ENCODE assay signal across 11 cellular contexts in genomic region chr2:85018049-85018447, GRCh38. TPM values are rescaled to one million over a fixed set of nuclear protein-coding genes. Genes with fewer than 3 reads are reported as not detected.
A peak's percentile ranks its signal among the peaks of the same experiment; 100 is the strongest.
DNase-seq lines count a peak whose midpoint lies in the region; ATAC-seq and TF ChIP-seq lines count a peak whose summit lies in the region.
"Had no signal": no experiment of that assay in that cellular context is flagged by ENCODE, and none has a peak within 500 bp of the region (broad histone marks: within the 10 kb centered on the region; RNA-seq: fewer than 3 reads in every experiment).

No MANE protein-coding gene starts in this region.

- peaks cover 0 to 3% (median 0%) of the 10 kb centered on the region in 7 donors for H3K9me3 Mint-ChIP-seq in CD14-positive monocyte
- H3K9me3 Mint-ChIP-seq in activated T-helper 2 cell treated with anti-CD3 and anti-CD28 coated beads, Interferon-gamma antibody, Interleukin-2, Interleukin-4, amounts not matched to agents 10 μg/mL and 5 μg/mL and 100 μg/mL, durations not matched to agents 14 hours and 24 hours and 36 hours: no peaks in the 10 kb centered on the region
- H3K9me3 Mint-ChIP-seq: stimulated activated naive CD8-positive, alpha-beta T cell treated with anti-CD3 and anti-CD28 coated beads, Interleukin-15, amount 100 ng/mL, for 72 hours had no signal

- no peak overlapping the region for H3K4me3 Mint-ChIP-seq in CD14-positive monocyte
- H3K4me3 Mint-ChIP-seq in activated T-helper 2 cell treated with anti-CD3 and anti-CD28 coated beads, Interferon-gamma antibody, Interleukin-2, Interleukin-4, amounts not matched to agents 10 μg/mL and 5 μg/mL and 100 μg/mL, durations not matched to agents 14 hours and 24 hours and 36 hours (ENCODE audit: low read depth): no peak overlapping the region
- H3K4me3 Mint-ChIP-seq: stimulated activated naive CD8-positive, alpha-beta T cell treated with anti-CD3 and anti-CD28 coated beads, Interleukin-15, amount 100 ng/mL, for 72 hours had no signal

- no peaks in the 10 kb centered on the region for H3K9me2 ChIP-seq in GM23248 (ENCODE audit: insufficient read depth)
- no peaks in the 10 kb centered on the region for H3K9me2 ChIP-seq in SK-N-SH

- H4K20me1 ChIP-seq in GM23248 (ENCODE audit: insufficient read depth) (peaks cover 18% of the 10 kb centered on the region), SK-N-SH (ENCODE audit: insufficient read depth) (peaks cover 94% of the 10 kb centered on the region)

- POLR2A ChIA-PET in SK-N-SH (lab: Yijun Ruan, JAX): no interaction called here

- peaks cover 100% of the 10 kb centered on the region for H3K79me2 ChIP-seq in GM23248 (ENCODE audit: insufficient read depth)
- peaks cover 100% of the 10 kb centered on the region for H3K79me2 ChIP-seq in SK-N-SH (ENCODE audit: insufficient read depth)

- H3K4me3 ChIP-seq in GM23248 (no peak overlapping the region), mesodermal cell (ENCODE audit: extremely low read depth, insufficient read depth, low read length, poor library complexity, severe bottlenecking) (no peak overlapping the region), SK-N-SH (ENCODE audit: low read depth in 2 of 2, low read length in 1 of 2) (no peak overlapping the region; a peak in 1 of 4 replicates)

- peaks cover 51% of the 10 kb centered on the region for H3K4me1 ChIP-seq in GM23248 (ENCODE audit: insufficient read depth)
- H3K4me1 ChIP-seq in mesodermal cell (ENCODE audit: control insufficient read depth, insufficient read depth, low read length, poor library complexity, severe bottlenecking): peaks cover 5% of the 10 kb centered on the region
- H3K4me1 ChIP-seq in SK-N-SH (ENCODE audit: control insufficient read depth in 1 of 2, insufficient read depth in 2 of 2, low read depth in 1 of 2, low read length in 1 of 2): peaks cover 0 to 48% of the 10 kb centered on the region in 2 experiments; a peak in 3 of 4 replicates

- no peak for TF ChIP-seq RAD21 in SK-N-SH (IDR thresholded peaks at IDR 0.05; ENCODE audit: low read length)

- H3K27ac Mint-ChIP-seq in CD14-positive monocyte: peak overlapping the region in 2 of 7 donors; percentile 30 to 54
- peak overlapping the region; percentile 69 for H3K27ac Mint-ChIP-seq in activated T-helper 2 cell treated with anti-CD3 and anti-CD28 coated beads, Interferon-gamma antibody, Interleukin-2, Interleukin-4, amounts not matched to agents 10 μg/mL and 5 μg/mL and 100 μg/mL, durations not matched to agents 14 hours and 24 hours and 36 hours

- peaks cover 3 to 20% of the 10 kb centered on the region in 2 donors for H3K36me3 Mint-ChIP-seq in CD14-positive monocyte
- peaks cover 24% of the 10 kb centered on the region for H3K36me3 Mint-ChIP-seq in activated T-helper 2 cell treated with anti-CD3 and anti-CD28 coated beads, Interferon-gamma antibody, Interleukin-2, Interleukin-4, amounts not matched to agents 10 μg/mL and 5 μg/mL and 100 μg/mL, durations not matched to agents 14 hours and 24 hours and 36 hours (ENCODE audit: low read depth)

- no peaks in the 10 kb centered on the region for H3K27me3 Mint-ChIP-seq in CD14-positive monocyte (ENCODE audit: low read depth in 3 of 3)
- no peaks in the 10 kb centered on the region for H3K27me3 Mint-ChIP-seq in activated T-helper 2 cell treated with anti-CD3 and anti-CD28 coated beads, Interferon-gamma antibody, Interleukin-2, Interleukin-4, amounts not matched to agents 10 μg/mL and 5 μg/mL and 100 μg/mL, durations not matched to agents 14 hours and 24 hours and 36 hours (ENCODE audit: low read depth)
- H3K27me3 Mint-ChIP-seq: stimulated activated naive CD8-positive, alpha-beta T cell treated with anti-CD3 and anti-CD28 coated beads, Interleukin-15, amount 100 ng/mL, for 72 hours had no signal

- in situ Hi-C loops in GM23248 (cut with MboI): no loop called here

- no peak for ATAC-seq in HG02763 (IDR thresholded peaks at IDR 0.05; ENCODE audit: unreplicated experiment)
- ATAC-seq: stimulated activated naive CD8-positive, alpha-beta T cell treated with anti-CD3 and anti-CD28 coated beads, Interleukin-15, amount 100 ng/mL, for 72 hours had no signal

- H3K4me2 ChIP-seq in GM23248 (ENCODE audit: unreplicated experiment) (no peak overlapping the region), SK-N-SH (no peak overlapping the region)

- peaks cover 45% of the 10 kb centered on the region for H3F3A ChIP-seq in GM23248 (ENCODE audit: insufficient read depth)
- H3F3A ChIP-seq in SK-N-SH (replicated peaks; ENCODE audit: insufficient read depth): peaks cover 32% of the 10 kb centered on the region

- H3K27me3 ChIP-seq in GM23248 (replicated peaks; ENCODE audit: insufficient read depth) (no peaks in the 10 kb centered on the region), SK-N-SH (ENCODE audit: insufficient read depth) (no peaks in the 10 kb centered on the region)

- TF ChIP-seq CTCF in CD14-positive monocyte (IDR thresholded peaks at IDR 0.05) (peak; percentile 2), SK-N-SH (IDR thresholded peaks at IDR 0.05) (no peak; the same call in 1 of the 2 replicates)

- H3K9me3 ChIP-seq in GM23248 (ENCODE audit: low read depth) (no peaks in the 10 kb centered on the region), mesodermal cell (ENCODE audit: control insufficient read depth, low read length) (no peaks in the 10 kb centered on the region), SK-N-SH (no peaks in the 10 kb centered on the region)

- H3K4me1 Mint-ChIP-seq in CD14-positive monocyte: peaks cover 44% of the 10 kb centered on the region
- H3K4me1 Mint-ChIP-seq in activated T-helper 2 cell treated with anti-CD3 and anti-CD28 coated beads, Interferon-gamma antibody, Interleukin-2, Interleukin-4, amounts not matched to agents 10 μg/mL and 5 μg/mL and 100 μg/mL, durations not matched to agents 14 hours and 24 hours and 36 hours (ENCODE audit: low read depth): peaks cover 33% of the 10 kb centered on the region

- WGBS in GM23248 (ENCODE audit: low coverage in 1 of 2, low lambda C conversion rate in 2 of 2, missing lambda C conversion rate in 2 of 2), 2 experiments: 89 to 90% methylated on average over 8 of the region's 8 CpGs
- WGBS in mesodermal cell (ENCODE audit: insufficient coverage in 2 of 2), 2 experiments: 91 to 100% methylated on average over 3 to 4 of the region's 8 CpGs
- WGBS in SK-N-SH (ENCODE audit: low lambda C conversion rate): 77% methylated on average over 8 of the region's 8 CpGs

- H3K9ac ChIP-seq in GM23248 (0 out of 2 replicates have a peak overlapping the region, but pooled peaks have one; percentile 18), SK-N-SH (no peak overlapping the region)

- CTCF ChIA-PET in SK-N-SH (lab: Yijun Ruan, JAX): interaction anchor here (0.6 to 1.6 kb wide), 31 partner anchors 8 to 527 kb away, joined by 3 to 17 read pairs (median 4); no protein-coding TSS in a partner anchor

- intact Hi-C loops in CD14-positive monocyte (cut with micrococcal nuclease): no loop called here
- intact Hi-C loops in activated T-helper 2 cell treated with anti-CD3 and anti-CD28 coated beads, Interferon-gamma antibody, Interleukin-2, Interleukin-4, amounts not matched to agents 10 μg/mL and 5 μg/mL and 100 μg/mL, durations not matched to agents 14 hours and 24 hours and 36 hours (cut with micrococcal nuclease): no loop called here

- H3K27ac ChIP-seq in GM23248 (peak overlapping the region; percentile 41), mesodermal cell (ENCODE audit: low read depth, low read length, severe bottlenecking) (peak overlapping the region; percentile 33), SK-N-SH (ENCODE audit: low read depth in 2 of 2, low read length in 1 of 2) (peak overlapping the region in 1 of 2 experiments; percentile 35; a peak in 2 of 4 replicates)

- H2AFZ ChIP-seq in GM23248 (no peak overlapping the region), SK-N-SH (ENCODE audit: low read depth) (no peak overlapping the region)

- TF ChIP-seq EP300 in SK-N-SH (IDR thresholded peaks at IDR 0.05; ENCODE audit: borderline replicate concordance in 1 of 2, low read depth in 1 of 2, low read length in 1 of 2): no peak

- H3K36me3 ChIP-seq in GM23248 (ENCODE audit: low read depth) (no peaks in the 10 kb centered on the region), mesodermal cell (ENCODE audit: control insufficient read depth, insufficient read depth, low read length) (peaks cover 18% of the 10 kb centered on the region), SK-N-SH (replicated peaks in 1 of 2; ENCODE audit: control insufficient read depth in 1 of 2, insufficient read depth in 2 of 2, low read length in 1 of 2) (no peaks in the 10 kb centered on the region)

- no peak for DNase-seq in CD14-positive monocyte (ENCODE audit: low spot score)
- peak; percentile 26 for DNase-seq in GM23248
- DNase-seq in activated T-helper 2 cell treated with anti-CD3 and anti-CD28 coated beads, Interferon-gamma antibody, Interleukin-2, Interleukin-4, amounts not matched to agents 10 μg/mL and 5 μg/mL and 100 μg/mL, durations not matched to agents 14 hours and 24 hours and 36 hours (ENCODE audit: low spot score): no peak
- DNase-seq in germinal center (ENCODE audit: low spot score): no peak
- DNase-seq in SK-N-SH: no peak
- DNase-seq in cerebellum (ENCODE audit: low spot score): no peak
- DNase-seq: NCI-H2081; stimulated activated CD4-positive, alpha-beta T cell treated with anti-CD3 and anti-CD28 coated beads, Interleukin-2, amount 100 ng/mL, for 48 hours; stimulated activated naive CD8-positive, alpha-beta T cell treated with anti-CD3 and anti-CD28 coated beads, Interleukin-15, amount 100 ng/mL, for 72 hours had no signal

TF ChIP-seq in SK-N-SH, 30 proteins besides CTCF, POLR2A, EP300 and RAD21 (continues in another document):
- no peak for TF ChIP-seq RXRA (IDR thresholded peaks at IDR 0.05; ENCODE audit: borderline replicate concordance, low read depth)

RNA-seq across cellular contexts. Expression of gene KCMF1, which starts 47.1 kb away (rescaled TPM):
- polyA plus RNA-seq in CD14-positive monocyte (10 to 100 TPM; 22.5 to 28.5 TPM), GM23248 (2016; fragmentation: Nextera tagmentation; extraction: Ambion mirVana) (52.5 and 54.3 TPM in 2 replicates), SK-N-SH (2012; rRNA removed) (37.0 and 51.2 TPM in 2 replicates)
- total RNA-seq in GM23248 (2014; rRNA removed; shearing (Covaris generic)): 87.2 and 131 TPM in 2 replicates
- 82.6 and 86.3 TPM in 2 replicates for total RNA-seq in activated T-helper 2 cell treated with anti-CD3 and anti-CD28 coated beads, Interferon-gamma antibody, Interleukin-2, Interleukin-4, amounts not matched to agents 10 μg/mL and 5 μg/mL and 100 μg/mL, durations not matched to agents 14 hours and 24 hours and 36 hours
- 81.2 TPM for polyA plus RNA-seq in mesodermal cell (2013, experiment 1 of 2)
- polyA plus RNA-seq in mesodermal cell (2013, experiment 2 of 2): 82.8 TPM
- 51.9 and 60.8 TPM in 2 replicates for polyA plus RNA-seq in SK-N-SH (2012; cell fraction: cytosol; rRNA removed)
- polyA plus RNA-seq in SK-N-SH (2012; cell fraction: nucleus; rRNA removed): 13.7 and 27.2 TPM in 2 replicates
- 32.4 TPM for total RNA-seq in cerebellum
